In the genomic region with DNA sequence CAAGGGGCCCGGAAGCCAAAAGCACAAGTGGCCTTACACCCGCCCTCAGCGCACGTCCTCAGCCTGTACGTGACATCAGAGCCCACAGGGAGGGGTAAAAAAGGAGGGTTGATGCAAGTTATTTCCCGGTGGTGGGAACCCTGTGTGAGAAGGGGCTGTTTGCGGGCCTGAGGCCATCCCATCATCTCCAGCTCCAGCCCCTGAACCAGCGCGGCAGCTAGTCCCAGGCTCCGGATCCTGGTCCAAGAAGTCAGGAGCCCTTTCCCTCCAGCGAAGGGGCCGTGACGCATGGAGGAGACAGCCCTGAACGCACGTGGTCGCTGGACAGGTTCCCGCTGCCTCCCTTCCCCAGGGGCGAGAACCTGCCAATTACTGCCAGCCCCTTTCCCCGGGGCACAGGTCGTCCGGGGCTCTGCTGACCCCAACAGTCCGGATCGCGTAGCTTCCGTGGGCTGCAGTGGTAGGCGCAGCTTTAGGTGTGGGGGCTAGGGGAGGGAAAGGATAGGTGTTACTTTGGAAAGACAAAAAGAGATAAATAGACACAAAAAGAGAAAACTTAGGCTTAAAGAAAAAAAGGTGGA, we compare ENCODE assay signal across 8 cellular contexts. TPM values are rescaled to one million over a fixed set of nuclear protein-coding genes. Genes with fewer than 3 reads are reported as not detected.
DNase-seq lines count a peak whose midpoint lies in the region; ATAC-seq and TF ChIP-seq lines count a peak whose summit lies in the region.

No MANE protein-coding gene starts in this region.

- H3K4me3 Mint-ChIP-seq in T-helper 17 cell, result peak overlapping the region; percentile 99

- H3K9ac ChIP-seq in colonic mucosa (ENCODE audit: low read depth in 2 of 2, low read length in 2 of 2), result no peak overlapping the region

- H3K36me3 Mint-ChIP-seq in T-helper 17 cell (ENCODE audit: low read depth), result peaks cover 8% of the 10 kb centered on the region

- intact Hi-C loops in colonic mucosa (cut with DNase I), result no loop called here

- H3K27me3 ChIP-seq in colonic mucosa, result peaks cover 34% of the 10 kb centered on the region

- peak overlapping the region; percentile 40 for H3K4me3 ChIP-seq in colonic mucosa

- no peaks in the 10 kb centered on the region for H3K36me3 ChIP-seq in colonic mucosa

- DNase-seq in T-helper 17 cell (peak in 2 of 3 donors; percentile 13 to 16), colonic mucosa (peak; percentile 23), lung microvascular endothelial cell (ENCODE audit: low read depth in 2 of 2) (peak; percentile 7 to 14), 8988T (no peak), mesenteric fat pad (ENCODE audit: low spot score) (no peak)
- peak; percentile 20 to 25 for DNase-seq in stimulated activated CD8-positive, alpha-beta memory T cell treated with anti-CD3 and anti-CD28 coated beads, Interleukin-7, amount 100 ng/mL, for 4 hours (ENCODE audit: low read depth in 2 of 2)

- H3K27ac ChIP-seq in colonic mucosa, result no peak overlapping the region

- H3K27ac Mint-ChIP-seq in T-helper 17 cell, result peak overlapping the region; percentile 91

- H3K27me3 Mint-ChIP-seq in T-helper 17 cell, result peaks cover 40% of the 10 kb centered on the region

- peaks cover 30% of the 10 kb centered on the region for H3K4me1 Mint-ChIP-seq in T-helper 17 cell

- peaks cover 6% of the 10 kb centered on the region for H3K4me1 ChIP-seq in colonic mucosa

- ATAC-seq in HG03045 (IDR thresholded peaks at IDR 0.05; ENCODE audit: unreplicated experiment) (peak; percentile 43), T-helper 17 cell (peak; percentile 66)

- H3K9me3 ChIP-seq in T-helper 17 cell (ENCODE audit: control insufficient read depth, low read length, poor library complexity, severe bottlenecking) (no peaks in the 10 kb centered on the region), colonic mucosa (no peaks in the 10 kb centered on the region)

- 0 out of 2 replicates have a peak, but pooled peaks have one; percentile 7 for TF ChIP-seq CTCF in GM12874 (IDR thresholded peaks at IDR 0.05; ENCODE audit: insufficient read depth, low read depth, low read length)
- TF ChIP-seq CTCF in colonic mucosa (IDR thresholded peaks at IDR 0.05), result no peak

RNA-seq across cellular contexts. Expression of a gene that starts 1.3 kb away (rescaled TPM):
- total RNA-seq in T-helper 17 cell (not detected), colonic mucosa (under 1 TPM in 1 of 2 donors, not detected in 1; 0.05 TPM), lung microvascular endothelial cell (not detected in 2 replicates), mesenteric fat pad (not detected)

Comparison
In these comparisons a context has a peak if more than half of its experiments do, and no peak if none do; other contexts are left out.
1. DNase-seq: peak in T-helper 17 cell (2 of 3), colonic mucosa (single experiment), lung microvascular endothelial cell (2 of 2) and stimulated activated CD8-positive, alpha-beta memory T cell treated with anti-CD3 and anti-CD28 coated beads, Interleukin-7, amount 100 ng/mL, for 4 hours (2 of 2); none in 8988T (single experiment) and mesenteric fat pad (single experiment).